ENCODE assay signal across 15 cellular contexts in the genomic region with DNA sequence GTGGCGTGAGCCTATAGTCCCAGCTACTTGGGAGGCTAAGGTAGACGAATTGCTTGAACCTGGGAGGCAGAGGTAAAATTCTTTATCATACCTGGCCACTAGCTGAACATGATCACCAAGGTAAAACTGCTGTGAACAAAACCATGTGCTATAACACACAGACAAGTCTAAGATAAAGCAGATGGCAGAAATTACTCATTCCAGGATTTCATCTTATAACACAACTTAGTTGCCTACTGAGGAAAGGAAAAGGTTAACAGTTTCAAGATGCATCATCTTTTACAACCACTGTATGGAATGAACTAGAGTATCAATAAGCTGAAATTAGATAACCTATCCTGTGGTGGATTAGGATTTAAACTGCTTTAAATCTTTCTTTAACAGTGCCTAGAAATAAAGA. TPM values are rescaled to one million over a fixed set of nuclear protein-coding genes. Genes with fewer than 3 reads are reported as not detected.
DNase-seq lines count a peak whose midpoint lies in the region; ATAC-seq and TF ChIP-seq lines count a peak whose summit lies in the region.
"Had no signal": no experiment of that assay in that cellular context is flagged by ENCODE, and none has a peak within 500 bp of the region (broad histone marks: within the 10 kb centered on the region; RNA-seq: fewer than 3 reads in every experiment).

No MANE protein-coding gene starts in this region.

- in situ Hi-C loops in GM13977 (cut with MboI; ENCODE audit: low pct_unique_long_range_greater_than_20kb, low sequenced_read_pairs, unreplicated experiment), result no loop called here

- H3K27me3 Mint-ChIP-seq in activated naive CD4-positive, alpha-beta T cell treated with anti-CD3 and anti-CD28 coated beads, Interleukin-2, amount 50 U/mL, for 24 hours, result no peaks in the 10 kb centered on the region
- no peaks in the 10 kb centered on the region for H3K27me3 Mint-ChIP-seq in stimulated activated naive CD8-positive, alpha-beta T cell treated with anti-CD3 and anti-CD28 coated beads, Interleukin-15, Interleukin-2, amounts not matched to agents 100 ng/mL and 50 ng/mL, for 24 hours
- H3K27me3 Mint-ChIP-seq: brain had no signal

- peak overlapping the region; percentile 70 for H3K27ac Mint-ChIP-seq in activated naive CD4-positive, alpha-beta T cell treated with anti-CD3 and anti-CD28 coated beads, Interleukin-2, amount 50 U/mL, for 24 hours
- peak overlapping the region; percentile 85 for H3K27ac Mint-ChIP-seq in stimulated activated naive CD8-positive, alpha-beta T cell treated with anti-CD3 and anti-CD28 coated beads, Interleukin-15, Interleukin-2, amounts not matched to agents 100 ng/mL and 50 ng/mL, for 24 hours
- H3K27ac Mint-ChIP-seq: brain had no signal

- no peak for TF ChIP-seq CTCF in GM13977 (IDR thresholded peaks at IDR 0.05; ENCODE audit: extremely low read depth, insufficient read depth, missing control alignments)

- peaks cover 78% of the 10 kb centered on the region for H3K4me1 Mint-ChIP-seq in activated naive CD4-positive, alpha-beta T cell treated with anti-CD3 and anti-CD28 coated beads, Interleukin-2, amount 50 U/mL, for 24 hours
- peaks cover 64% of the 10 kb centered on the region for H3K4me1 Mint-ChIP-seq in stimulated activated naive CD8-positive, alpha-beta T cell treated with anti-CD3 and anti-CD28 coated beads, Interleukin-15, Interleukin-2, amounts not matched to agents 100 ng/mL and 50 ng/mL, for 24 hours (ENCODE audit: low read depth)

- H3K36me3 Mint-ChIP-seq in activated naive CD4-positive, alpha-beta T cell treated with anti-CD3 and anti-CD28 coated beads, Interleukin-2, amount 50 U/mL, for 24 hours, result peaks cover 11% of the 10 kb centered on the region
- H3K36me3 Mint-ChIP-seq in stimulated activated naive CD8-positive, alpha-beta T cell treated with anti-CD3 and anti-CD28 coated beads, Interleukin-15, Interleukin-2, amounts not matched to agents 100 ng/mL and 50 ng/mL, for 24 hours (ENCODE audit: low read depth), result peaks cover 47% of the 10 kb centered on the region

- peak overlapping the region; percentile 11 for H3K4me3 Mint-ChIP-seq in activated naive CD4-positive, alpha-beta T cell treated with anti-CD3 and anti-CD28 coated beads, Interleukin-2, amount 50 U/mL, for 24 hours
- H3K4me3 Mint-ChIP-seq in stimulated activated naive CD8-positive, alpha-beta T cell treated with anti-CD3 and anti-CD28 coated beads, Interleukin-15, Interleukin-2, amounts not matched to agents 100 ng/mL and 50 ng/mL, for 24 hours, result peak overlapping the region; percentile 26
- H3K4me3 Mint-ChIP-seq: brain had no signal

- ATAC-seq in HG02678 (IDR thresholded peaks at IDR 0.05; ENCODE audit: unreplicated experiment), result peak; percentile 77
- peak; percentile 54 for ATAC-seq in HG03457 (IDR thresholded peaks at IDR 0.05; ENCODE audit: unreplicated experiment)
- ATAC-seq in HG02571 (IDR thresholded peaks at IDR 0.05; ENCODE audit: unreplicated experiment), result no peak
- ATAC-seq: foreskin keratinocyte had no signal

- no peak for DNase-seq in activated naive CD4-positive, alpha-beta T cell (lab: John Stamatoyannopoulos, UW)
- DNase-seq in A172 (ENCODE audit: low spot score), result no peak
- no peak for DNase-seq in GM13977 (ENCODE audit: low spot score)
- DNase-seq: Calu3; foreskin keratinocyte; mesendoderm; NCI-H1930; SHP77 treated with DMSO at 0.1 percent for 48 hours; stimulated activated CD8-positive, alpha-beta memory T cell treated with anti-CD3 and anti-CD28 coated beads, Interleukin-4, amount 100 ng/mL, for 48 hours had no signal

- no peaks in the 10 kb centered on the region for H3K9me3 Mint-ChIP-seq in activated naive CD4-positive, alpha-beta T cell treated with anti-CD3 and anti-CD28 coated beads, Interleukin-2, amount 50 U/mL, for 24 hours
- no peaks in the 10 kb centered on the region for H3K9me3 Mint-ChIP-seq in stimulated activated naive CD8-positive, alpha-beta T cell treated with anti-CD3 and anti-CD28 coated beads, Interleukin-15, Interleukin-2, amounts not matched to agents 100 ng/mL and 50 ng/mL, for 24 hours

RNA-seq across cellular contexts. Expression of gene ARL5A, which starts 8.3 kb away (rescaled TPM):
- 57.3 and 76.7 TPM in 2 replicates for total RNA-seq in A172 (2014; rRNA removed; shearing (Covaris generic))
